Comparison of ENCODE assay signal across 34 cellular contexts in the genomic region with DNA sequence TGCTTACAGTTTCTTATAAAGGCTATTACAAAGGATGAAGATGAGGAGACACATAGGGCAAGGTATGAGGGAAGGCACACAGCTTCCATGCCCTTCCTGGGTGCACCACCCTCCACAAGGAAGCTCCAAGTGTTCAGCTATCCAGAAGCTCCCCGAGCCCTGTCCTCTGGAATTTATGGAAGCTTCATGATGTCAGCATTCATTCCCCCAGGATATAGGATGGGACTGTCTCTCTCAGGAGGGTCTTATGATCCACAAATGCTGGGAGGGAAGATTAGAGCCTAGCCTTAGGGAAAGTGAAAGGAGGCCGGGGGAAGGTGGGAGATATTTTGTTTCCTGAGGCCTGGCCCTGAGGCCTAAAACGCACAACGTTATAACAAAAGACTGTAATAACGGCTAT.
"Had no signal": no experiment of that assay in that cellular context is flagged by ENCODE, and none has a peak within 500 bp of the region (broad histone marks: within the 10 kb centered on the region; RNA-seq: fewer than 3 reads in every experiment).

No MANE protein-coding gene starts in this region.

- H3K9ac ChIP-seq: KMS-11 had no signal

- H3K27me3 ChIP-seq: brain microvascular endothelial cell, Peyer's patch had no signal

- H3K4me3 Mint-ChIP-seq: activated CD4-positive, alpha-beta T cell treated with anti-CD3 and anti-CD28 coated beads, Interleukin-2, amount 10 ng/mL, durations not matched to agents 24 days and 14 days; activated CD8-positive, alpha-beta T cell treated with anti-CD3 and anti-CD28 coated beads for 36 hours; activated naive CD8-positive, alpha-beta T cell treated with anti-CD3 and anti-CD28 coated beads for 36 hours; activated T-cell treated with anti-CD3 and anti-CD28 coated beads, Interleukin-2, amount 50 U/mL, for 72 hours; activated T-helper 17 cell treated with anti-CD3 and anti-CD28 coated beads, Interleukin-2, amount 50 U/mL, for 72 hours had no signal

- H3K9me3 Mint-ChIP-seq: activated CD4-positive, alpha-beta T cell treated with anti-CD3 and anti-CD28 coated beads, Interleukin-2, amount 10 ng/mL, durations not matched to agents 24 days and 14 days; activated CD8-positive, alpha-beta T cell treated with anti-CD3 and anti-CD28 coated beads for 36 hours; activated naive CD8-positive, alpha-beta T cell treated with anti-CD3 and anti-CD28 coated beads for 36 hours; activated T-cell treated with anti-CD3 and anti-CD28 coated beads, Interleukin-2, amount 50 U/mL, for 72 hours; activated T-helper 17 cell treated with anti-CD3 and anti-CD28 coated beads, Interleukin-2, amount 50 U/mL, for 72 hours had no signal

- DNase-seq: activated CD4-positive, alpha-beta T cell treated with anti-CD3 and anti-CD28 coated beads, Interleukin-2, amount 10 ng/mL, durations not matched to agents 24 days and 14 days; activated CD4-positive, alpha-beta T cell treated with anti-CD3 and anti-CD28 coated beads, Interleukin-2, amount 50 U/mL, for 4 hours; activated CD8-positive, alpha-beta T cell treated with anti-CD3 and anti-CD28 coated beads for 36 hours; activated effector memory CD4-positive, alpha-beta T cell treated with anti-CD3 and anti-CD28 coated beads, Interleukin-2, amount 50 U/mL, for 16 hours; activated naive CD4-positive, alpha-beta T cell; activated naive CD4-positive, alpha-beta T cell treated with anti-CD3 and anti-CD28 coated beads, Interleukin-2, amount 50 U/mL, for 16 hours; activated naive CD8-positive, alpha-beta T cell treated with anti-CD3 and anti-CD28 coated beads for 36 hours; activated T-cell treated with anti-CD3 and anti-CD28 coated beads, Interleukin-2, amount 50 U/mL, for 1 hour; activated T-cell treated with anti-CD3 and anti-CD28 coated beads, Interleukin-2, amount 50 U/mL, for 72 hours; amniotic stem cell; aorta; brain microvascular endothelial cell; NCI-H1092 treated with DMSO at 0.1 percent for 48 hours; NCI-H1417; NCI-H146; NCI-H187; NCI-H2029 treated with DMSO at 0.1 percent for 48 hours; NCI-H2107; NCI-H2171; NCI-H510A; NCI-H526; NCI-H748 treated with DMSO at 0.1 percent for 48 hours; NK-92 treated with Interleukin-12 subunit alpha and Interleukin-12 subunit beta, amount 100 ng/mL, for 24 hours; PC-3; Peyer's patch; RPMI8226; SIG-M5; SW 1271; T-helper 1 cell; T-helper 2 cell; T1000; WERI-Rb-1 had no signal

- H3K9me3 ChIP-seq: Peyer's patch had no signal

- H3K27ac ChIP-seq: brain microvascular endothelial cell, KMS-11, Peyer's patch, WERI-Rb-1 had no signal

- H3K27ac Mint-ChIP-seq: activated CD4-positive, alpha-beta T cell treated with anti-CD3 and anti-CD28 coated beads, Interleukin-2, amount 10 ng/mL, durations not matched to agents 24 days and 14 days; activated CD8-positive, alpha-beta T cell treated with anti-CD3 and anti-CD28 coated beads for 36 hours; activated naive CD8-positive, alpha-beta T cell treated with anti-CD3 and anti-CD28 coated beads for 36 hours; activated T-cell treated with anti-CD3 and anti-CD28 coated beads, Interleukin-2, amount 50 U/mL, for 72 hours; activated T-helper 17 cell treated with anti-CD3 and anti-CD28 coated beads, Interleukin-2, amount 50 U/mL, for 72 hours had no signal

- H3K4me1 Mint-ChIP-seq: activated CD4-positive, alpha-beta T cell treated with anti-CD3 and anti-CD28 coated beads, Interleukin-2, amount 10 ng/mL, durations not matched to agents 24 days and 14 days; activated naive CD8-positive, alpha-beta T cell treated with anti-CD3 and anti-CD28 coated beads for 36 hours; activated T-helper 17 cell treated with anti-CD3 and anti-CD28 coated beads, Interleukin-2, amount 50 U/mL, for 72 hours had no signal

- H3K36me3 ChIP-seq: brain microvascular endothelial cell, Peyer's patch, WERI-Rb-1 had no signal

- ATAC-seq: activated CD8-positive, alpha-beta T cell treated with anti-CD3 and anti-CD28 coated beads for 36 hours; activated T-cell treated with anti-CD3 and anti-CD28 coated beads, Interleukin-2, amount 50 U/mL, for 72 hours; activated T-helper 17 cell treated with anti-CD3 and anti-CD28 coated beads, Interleukin-2, amount 50 U/mL, for 72 hours; PC-3 had no signal

- H3K36me3 Mint-ChIP-seq: activated naive CD8-positive, alpha-beta T cell treated with anti-CD3 and anti-CD28 coated beads for 36 hours had no signal

- H3K4me2 ChIP-seq: KMS-11 had no signal

- H3K4me3 ChIP-seq: Peyer's patch had no signal

- H3K4me1 ChIP-seq: Peyer's patch had no signal

- H3K27me3 Mint-ChIP-seq: activated T-helper 17 cell treated with anti-CD3 and anti-CD28 coated beads, Interleukin-2, amount 50 U/mL, for 72 hours had no signal
